Comparison of ENCODE assay signal across 1 cellular context in genomic region chr4:105710012-105710600, GRCh38.
TF ChIP-seq lines count a peak whose summit lies in the region.

No MANE protein-coding gene starts in this region.

TF ChIP-seq in HEK293, 187 proteins besides CTCF, POLR2A, EP300 and RAD21 (continued from another document):
- TF ChIP-seq PRDM6 (tag by site-specific recombination; IDR thresholded peaks at IDR 0.05) (no peak), ZNF362 (tag by site-specific recombination; IDR thresholded peaks at IDR 0.05) (peak; percentile 91), SCRT2 (tag by site-specific recombination; IDR thresholded peaks at IDR 0.05) (no peak), ZNF830 (tag by site-specific recombination; IDR thresholded peaks at IDR 0.05; ENCODE audit: low read depth) (no peak), PATZ1 (tag by site-specific recombination; IDR thresholded peaks at IDR 0.05) (no peak), ZNF692 (tag by site-specific recombination; IDR thresholded peaks at IDR 0.05) (peak; percentile 57; the same call in 1 of the 2 replicates), ZNF776 (tag by site-specific recombination; IDR thresholded peaks at IDR 0.05; ENCODE audit: borderline replicate concordance) (no peak), SALL2 (tag by site-specific recombination; IDR thresholded peaks at IDR 0.05; ENCODE audit: borderline replicate concordance) (no peak), INSM2 (tag by site-specific recombination; IDR thresholded peaks at IDR 0.05) (no peak), ZNF335 (tag by site-specific recombination; conservative IDR thresholded peaks at IDR 0.05) (peak; percentile 65)
TF ChIP-seq in HEK293: peak in this region for 4.
